9 cellular contexts compared by ENCODE assay signal in the genomic region with DNA sequence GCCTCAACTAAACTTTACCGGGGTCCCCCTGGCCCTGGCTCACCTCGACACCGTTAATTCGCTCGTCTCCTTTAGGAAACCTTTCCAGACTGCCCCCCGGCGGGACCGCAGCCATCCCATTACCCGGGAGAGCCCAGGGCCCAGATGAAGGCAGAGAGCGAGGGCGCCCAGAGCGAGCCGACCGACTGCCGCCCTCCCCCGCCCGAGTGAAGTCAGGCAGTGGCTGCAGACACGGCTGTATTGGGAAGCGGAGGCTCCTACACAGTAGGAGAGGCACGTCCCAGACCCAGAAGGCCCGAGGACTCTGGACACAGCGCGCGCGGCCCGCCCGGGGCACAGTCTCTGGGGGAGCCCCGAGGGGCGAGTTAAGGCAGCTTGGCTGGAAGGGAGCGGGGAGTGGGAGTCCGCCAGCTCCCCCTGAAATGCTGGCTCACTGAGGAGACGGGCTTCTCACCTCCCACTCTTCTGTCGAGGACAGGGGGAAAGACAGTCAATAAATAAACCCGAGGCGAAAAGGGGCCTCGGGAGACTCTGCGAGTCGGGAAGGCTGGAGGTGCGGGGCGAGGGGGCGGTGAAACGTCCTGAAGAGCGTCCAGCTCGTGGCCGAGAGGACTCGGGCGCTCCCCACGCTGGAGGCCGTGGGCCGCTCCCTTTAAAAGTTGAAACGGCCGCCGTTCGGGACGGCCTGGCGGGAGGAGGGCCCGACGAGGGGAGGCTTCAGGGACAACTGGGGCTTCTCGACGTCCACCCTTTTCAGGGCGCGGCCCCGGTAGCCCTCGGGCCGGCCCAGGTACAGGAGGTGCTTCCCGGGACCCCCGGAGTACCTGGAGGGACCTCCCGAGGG. TPM values are rescaled to one million over a fixed set of nuclear protein-coding genes. Genes with fewer than 3 reads are reported as not detected.
A peak's percentile ranks its signal among the peaks of the same experiment; 100 is the strongest.
DNase-seq lines count a peak whose midpoint lies in the region; ATAC-seq and TF ChIP-seq lines count a peak whose summit lies in the region.
"Had no signal": no experiment of that assay in that cellular context is flagged by ENCODE, and none has a peak within 500 bp of the region (broad histone marks: within the 10 kb centered on the region; RNA-seq: fewer than 3 reads in every experiment).

No MANE protein-coding gene starts in this region.

- H3K9me3 ChIP-seq in right cardiac atrium (ENCODE audit: control insufficient read depth, low read length) (no peaks in the 10 kb centered on the region), prostate gland (no peaks in the 10 kb centered on the region)

- peak; percentile 24 for DNase-seq in Calu3
- DNase-seq in right cardiac atrium, result peak; percentile 47 to 76 (median 75)
- no peak for DNase-seq in prostate gland (ENCODE audit: low spot score)
- no peak for DNase-seq in AML-193 (lab: John Stamatoyannopoulos, UW)

- peaks cover 16% of the 10 kb centered on the region for H3K4me1 Mint-ChIP-seq in Calu3 (ENCODE audit: low read depth, unreplicated experiment)
- no peaks in the 10 kb centered on the region for H3K4me1 Mint-ChIP-seq in activated T-helper 17 cell treated with anti-CD3 and anti-CD28 coated beads, Interleukin-2, amount 50 U/mL, for 72 hours

- H3K4me1 ChIP-seq in right cardiac atrium (ENCODE audit: control insufficient read depth, insufficient read depth, low read length) (no peaks in the 10 kb centered on the region), prostate gland (replicated peaks) (no peaks in the 10 kb centered on the region)

- H3K4me3 ChIP-seq in right cardiac atrium (ENCODE audit: low read length) (peak overlapping the region; percentile 54), prostate gland (peak overlapping the region; percentile 21 to 33)

- CTCF ChIA-PET in Calu3 (lab: Charles Lee), result interaction anchor here (1.3 kb wide), 1 partner anchor 61 kb away, joined by 3 read pairs; a partner anchor contains a TSS

- H3K4me3 Mint-ChIP-seq in Calu3 (ENCODE audit: low read depth, unreplicated experiment), result peak overlapping the region; percentile 73
- peak overlapping the region; percentile 70 for H3K4me3 Mint-ChIP-seq in activated T-helper 17 cell treated with anti-CD3 and anti-CD28 coated beads, Interleukin-2, amount 50 U/mL, for 72 hours

- H3K27me3 Mint-ChIP-seq in Calu3 (ENCODE audit: unreplicated experiment), result peaks cover 65% of the 10 kb centered on the region
- H3K27me3 Mint-ChIP-seq in activated T-helper 17 cell treated with anti-CD3 and anti-CD28 coated beads, Interleukin-2, amount 50 U/mL, for 72 hours, result peaks cover 7% of the 10 kb centered on the region

- TF ChIP-seq CTCF in Calu3 (IDR thresholded peaks at IDR 0.05; ENCODE audit: unreplicated experiment) (no peak), prostate gland (IDR thresholded peaks at IDR 0.05) (no peak)

- peaks cover 14% of the 10 kb centered on the region for H3K36me3 Mint-ChIP-seq in Calu3 (ENCODE audit: insufficient read depth, unreplicated experiment)
- no peaks in the 10 kb centered on the region for H3K36me3 Mint-ChIP-seq in activated T-helper 17 cell treated with anti-CD3 and anti-CD28 coated beads, Interleukin-2, amount 50 U/mL, for 72 hours (ENCODE audit: low read depth)

- intact Hi-C loops in Calu3 (cut with micrococcal nuclease; ENCODE audit: unreplicated experiment) (no loop called here), right cardiac atrium (cut with DNase I) (loop anchor here in 1 of 4 donors (10.0 kb wide), 1 partner anchor 107 kb away; no protein-coding TSS in a partner anchor), prostate gland (cut with DNase I) (no loop called here)

- WGBS in right cardiac atrium, result 54% methylated on average over 68 of the region's 68 CpGs
- 46% methylated on average over 65 of the region's 68 CpGs for WGBS in prostate gland

- no peak for TF ChIP-seq POLR2A in prostate gland (IDR thresholded peaks at IDR 0.05)

- peak; percentile 25 for ATAC-seq in activated T-helper 17 cell treated with anti-CD3 and anti-CD28 coated beads, Interleukin-2, amount 50 U/mL, for 72 hours (replicated peaks)
- ATAC-seq in right cardiac atrium, result peak; percentile 61 to 63
- no peak for ATAC-seq in GM21447 (IDR thresholded peaks at IDR 0.05; ENCODE audit: unreplicated experiment)
- no peak for ATAC-seq in HG03045 (IDR thresholded peaks at IDR 0.05; ENCODE audit: unreplicated experiment)
- no peak for ATAC-seq in HG03039 (IDR thresholded peaks at IDR 0.05; ENCODE audit: unreplicated experiment)

- H3K27me3 ChIP-seq in right cardiac atrium (ENCODE audit: control insufficient read depth, insufficient read depth) (no peaks in the 10 kb centered on the region), prostate gland (replicated peaks; ENCODE audit: insufficient read depth) (no peaks in the 10 kb centered on the region)

- H3K36me3 ChIP-seq in prostate gland, result no peaks in the 10 kb centered on the region

- BruUV-seq in Calu3 (replicated peaks; lab: Mats Ljungman, UMichigan), result no TSS peak

- H3K9me3 Mint-ChIP-seq in Calu3 (ENCODE audit: low read depth, unreplicated experiment), result no peaks in the 10 kb centered on the region
- H3K9me3 Mint-ChIP-seq in activated T-helper 17 cell treated with anti-CD3 and anti-CD28 coated beads, Interleukin-2, amount 50 U/mL, for 72 hours, result no peaks in the 10 kb centered on the region

- H3K27ac ChIP-seq in right cardiac atrium (ENCODE audit: low read length) (peak overlapping the region; percentile 5), prostate gland (peak overlapping the region in 1 of 2 donors; percentile 29)
- H3K27ac ChIP-seq: KMS-11 had no signal

- no peak overlapping the region for H3K27ac Mint-ChIP-seq in Calu3 (ENCODE audit: unreplicated experiment)
- no peak overlapping the region for H3K27ac Mint-ChIP-seq in activated T-helper 17 cell treated with anti-CD3 and anti-CD28 coated beads, Interleukin-2, amount 50 U/mL, for 72 hours

RNA-seq across cellular contexts. Expression of a gene that starts 14.4 kb away (rescaled TPM):
- total RNA-seq in Calu3 (2022) (2.2 and 2.5 TPM in 2 replicates), right cardiac atrium (10 to 100 TPM; 23.7 to 70.5 (median 53.3) TPM), prostate gland (100 to 1,000 TPM in 1 of 2 donors, 1 to 10 TPM in 1; 4.1 to 173 TPM)
- total RNA-seq in activated T-helper 17 cell treated with anti-CD3 and anti-CD28 coated beads, Interleukin-2, amount 50 U/mL, for 72 hours, result 1 to 10 TPM; 5.4 to 6.3 TPM
- 58.3 TPM for polyA plus RNA-seq in right cardiac atrium

RNA-seq across cellular contexts. Expression of a gene that starts 24.4 kb away (rescaled TPM):
- total RNA-seq in Calu3 (2022) (not detected in 2 replicates), right cardiac atrium (1 to 10 TPM; 1.8 to 3.7 (median 2.3) TPM), prostate gland (1 to 10 TPM; 1.5 to 2.1 TPM)
- total RNA-seq in activated T-helper 17 cell treated with anti-CD3 and anti-CD28 coated beads, Interleukin-2, amount 50 U/mL, for 72 hours, result 10 to 100 TPM; 12.0 to 22.9 TPM
- 2.1 TPM for polyA plus RNA-seq in right cardiac atrium

RNA-seq across cellular contexts. Expression of a gene that starts 33.6 kb away (rescaled TPM):
- 7.6 and 9.7 TPM in 2 replicates for total RNA-seq in Calu3 (2022)
- total RNA-seq in activated T-helper 17 cell treated with anti-CD3 and anti-CD28 coated beads, Interleukin-2, amount 50 U/mL, for 72 hours, result 10 to 100 TPM in 1 of 2 donors, 1 to 10 TPM in 1; 7.9 to 15.7 TPM
- total RNA-seq in right cardiac atrium, result 10 to 100 TPM in 3 of 4 donors, 1 to 10 TPM in 1; 8.5 to 16.5 (median 15.6) TPM
- 9.9 TPM for polyA plus RNA-seq in right cardiac atrium
- 10 to 100 TPM in 1 of 2 donors, 1 to 10 TPM in 1; 7.3 to 19.3 TPM for total RNA-seq in prostate gland

RNA-seq across cellular contexts. Expression of a gene that starts 33.9 kb away (rescaled TPM):
- 47.3 and 49.8 TPM in 2 replicates for total RNA-seq in Calu3 (2022)
- total RNA-seq in activated T-helper 17 cell treated with anti-CD3 and anti-CD28 coated beads, Interleukin-2, amount 50 U/mL, for 72 hours, result 10 to 100 TPM; 55.3 to 69.4 TPM
- 10 to 100 TPM; 18.3 to 25.6 (median 21.5) TPM for total RNA-seq in right cardiac atrium
- 23.7 TPM for polyA plus RNA-seq in right cardiac atrium
- 10 to 100 TPM; 25.1 to 39.5 TPM for total RNA-seq in prostate gland

RNA-seq across cellular contexts. Expression of a gene that starts 43.7 kb away (rescaled TPM):
- 1.6 and 2.1 TPM in 2 replicates for total RNA-seq in Calu3 (2022)
- total RNA-seq in activated T-helper 17 cell treated with anti-CD3 and anti-CD28 coated beads, Interleukin-2, amount 50 U/mL, for 72 hours, result 1 to 10 TPM in 1 of 2 donors, under 1 TPM in 1; 0.82 to 1.5 TPM
- not detected for total RNA-seq in right cardiac atrium
- polyA plus RNA-seq in right cardiac atrium, result 0.20 TPM
- total RNA-seq in prostate gland, result 1 to 10 TPM in 1 of 2 donors, not detected in 1; 1.7 TPM

Comparison
In these comparisons a context has a peak if more than half of its experiments do, and no peak if none do; other contexts are left out.
1. DNase-seq: peak in Calu3 (single experiment) and right cardiac atrium (3 of 3); none in prostate gland (single experiment) and AML-193 (0 of 2).
2. ATAC-seq: peak in activated T-helper 17 cell treated with anti-CD3 and anti-CD28 coated beads, Interleukin-2, amount 50 U/mL, for 72 hours (single experiment) and right cardiac atrium (2 of 2); none in GM21447 (single experiment), HG03045 (single experiment) and HG03039 (single experiment).